In the genomic region with DNA sequence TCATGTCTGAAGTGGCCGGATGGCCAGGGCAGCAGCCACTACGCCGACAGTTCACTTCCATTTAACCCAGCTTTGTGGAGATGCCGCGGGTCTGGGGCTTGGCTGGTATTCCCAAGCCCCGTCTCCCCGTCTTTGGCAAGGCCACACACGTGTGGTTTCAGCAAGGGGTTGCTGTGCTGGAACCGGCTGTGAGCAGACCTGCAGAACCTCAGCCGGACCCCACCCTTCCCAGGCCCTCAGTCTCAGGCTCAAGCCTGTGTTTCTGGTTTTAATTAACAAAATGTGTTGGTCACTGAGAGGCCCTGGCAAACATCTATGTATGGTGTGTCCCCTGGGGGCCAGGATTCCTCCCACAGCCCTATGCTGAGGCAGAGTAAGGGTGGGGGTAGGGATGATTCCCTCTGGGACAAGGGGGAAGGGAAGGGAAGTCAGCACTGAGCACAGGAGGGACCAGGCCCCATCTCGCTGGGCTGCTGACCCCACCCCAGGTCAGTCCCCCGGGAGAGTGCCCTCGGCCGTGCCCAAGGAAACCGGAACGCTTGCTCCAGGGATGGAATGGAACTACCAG, we compare ENCODE assay signal across 12 cellular contexts. TPM values are rescaled to one million over a fixed set of nuclear protein-coding genes. Genes with fewer than 3 reads are reported as not detected.
DNase-seq lines count a peak whose midpoint lies in the region; ATAC-seq and TF ChIP-seq lines count a peak whose summit lies in the region.
"Had no signal": no experiment of that assay in that cellular context is flagged by ENCODE, and none has a peak within 500 bp of the region (broad histone marks: within the 10 kb centered on the region; RNA-seq: fewer than 3 reads in every experiment).

No MANE protein-coding gene starts in this region.

- H3K4me3 ChIP-seq in breast epithelium (peak overlapping the region in 2 of 3 donors; percentile 14 to 51), mammary epithelial cell (replicated peaks in 1 of 3; ENCODE audit: insufficient read depth in 1 of 3, low read depth in 2 of 3, low read length in 3 of 3) (no peak overlapping the region), neural progenitor cell (no peak overlapping the region)

- H3K27me3 Mint-ChIP-seq in neural progenitor cell (ENCODE audit: insufficient read depth, low read depth): peaks cover 2% of the 10 kb centered on the region

- no peak overlapping the region for H3K4me2 ChIP-seq in mammary epithelial cell (ENCODE audit: insufficient read depth, low read depth, low read length)
- peak overlapping the region; percentile 12 for H3K4me2 ChIP-seq in neural progenitor cell

- dilution Hi-C loops in mammary epithelial cell (cut with HindIII; ENCODE audit: low sequenced_read_pairs): no loop called here

- DNase-seq in breast epithelium (ENCODE audit: low spot score in 2 of 2) (no peak), mammary epithelial cell (no peak), fibroblast of peridontal ligament (ENCODE audit: extremely low read depth) (peak; percentile 77), neural progenitor cell (ENCODE audit: low spot score) (no peak), MV-4-11 (lab: John Stamatoyannopoulos, UW) (no peak), NCI-H2171 (lab: John Stamatoyannopoulos, UW) (no peak)
- no peak for DNase-seq in activated CD8-positive, alpha-beta memory T cell treated with anti-CD3 and anti-CD28 coated beads for 24 hours
- DNase-seq: activated CD8-positive, alpha-beta memory T cell treated with anti-CD3 and anti-CD28 coated beads, Interleukin-2, amount 50 U/mL, for 4 hours; NCI-H526 treated with DMSO at 0.1 percent for 48 hours; stimulated activated naive CD4-positive, alpha-beta T cell had no signal

- TF ChIP-seq CTCF in breast epithelium (IDR thresholded peaks at IDR 0.05) (no peak), mammary epithelial cell (conservative IDR thresholded peaks at IDR 0.05 in 1 of 2, IDR thresholded peaks at IDR 0.05 in 1 of 2; ENCODE audit: extremely low read depth in 1 of 2, insufficient read depth in 1 of 2, low read depth in 1 of 2, low read length in 2 of 2) (no peak), neural progenitor cell (IDR thresholded peaks at IDR 0.05) (no peak)

- intact Hi-C loops in breast epithelium (cut with DNase I; ENCODE audit: low total_unique reads): no loop called here
- intact Hi-C loops in mammary epithelial cell (cut with micrococcal nuclease): no loop called here

- peak overlapping the region; percentile 43 for H3K4me3 Mint-ChIP-seq in neural progenitor cell

- peak overlapping the region; percentile 36 to 82 for H3K27ac ChIP-seq in breast epithelium
- H3K27ac ChIP-seq in mammary epithelial cell (ENCODE audit: insufficient read depth, low read depth, low read length): no peak overlapping the region
- no peak overlapping the region for H3K27ac ChIP-seq in neural progenitor cell
- H3K27ac ChIP-seq: 22Rv1 had no signal

- no peak overlapping the region for H2AFZ ChIP-seq in mammary epithelial cell (ENCODE audit: low read depth, low read length)
- H2AFZ ChIP-seq in neural progenitor cell (replicated peaks): no peak overlapping the region

- H3K36me3 ChIP-seq in breast epithelium (no peaks in the 10 kb centered on the region), mammary epithelial cell (ENCODE audit: insufficient read depth, low read length) (no peaks in the 10 kb centered on the region), neural progenitor cell (no peaks in the 10 kb centered on the region)

- H3K4me1 ChIP-seq in breast epithelium: peaks cover 18 to 41% of the 10 kb centered on the region in 2 donors
- H3K4me1 ChIP-seq in mammary epithelial cell (ENCODE audit: insufficient read depth, low read length): peaks cover 29% of the 10 kb centered on the region
- peaks cover 33% of the 10 kb centered on the region for H3K4me1 ChIP-seq in neural progenitor cell

- peaks cover 1% of the 10 kb centered on the region for H3K36me3 Mint-ChIP-seq in neural progenitor cell

- no peak for TF ChIP-seq POLR2A in breast epithelium (IDR thresholded peaks at IDR 0.05)

- in situ Hi-C loops in mammary epithelial cell (cut with MboI; ENCODE audit: low sequenced_read_pairs in 2 of 2): no loop called here

- H3K79me2 ChIP-seq in mammary epithelial cell (ENCODE audit: insufficient read depth, low read length) (peaks cover 75% of the 10 kb centered on the region), neural progenitor cell (ENCODE audit: low read depth) (peaks cover 19% of the 10 kb centered on the region)

- H3F3A ChIP-seq in neural progenitor cell (ENCODE audit: low read depth): peaks cover 12% of the 10 kb centered on the region

- peaks cover 74% of the 10 kb centered on the region for H3K4me1 Mint-ChIP-seq in neural progenitor cell

- H3K27me3 ChIP-seq in breast epithelium: no peaks in the 10 kb centered on the region
- no peaks in the 10 kb centered on the region for H3K27me3 ChIP-seq in mammary epithelial cell (ENCODE audit: insufficient read depth, low read length)
- no peaks in the 10 kb centered on the region for H3K27me3 ChIP-seq in neural progenitor cell

- no peak for ATAC-seq in HG02763 (IDR thresholded peaks at IDR 0.05; ENCODE audit: unreplicated experiment)

- H4K20me1 ChIP-seq in mammary epithelial cell (ENCODE audit: insufficient read depth, low read length) (no peaks in the 10 kb centered on the region), neural progenitor cell (ENCODE audit: low read depth) (peaks cover 40% of the 10 kb centered on the region)

- no TSS peak for BruUV-seq in mammary epithelial cell (replicated peaks; lab: Mats Ljungman, UMichigan)

- H3K9me3 ChIP-seq in breast epithelium (no peaks in the 10 kb centered on the region), mammary epithelial cell (replicated peaks; ENCODE audit: insufficient read depth, low read length) (no peaks in the 10 kb centered on the region), neural progenitor cell (ENCODE audit: low read depth) (no peaks in the 10 kb centered on the region)

- 87% methylated on average over 15 of the region's 16 CpGs for WGBS in mammary epithelial cell (ENCODE audit: low coverage, missing lambda C conversion rate)

- H3K27ac Mint-ChIP-seq in neural progenitor cell: peak overlapping the region; percentile 80

- H3K9ac ChIP-seq in mammary epithelial cell (ENCODE audit: insufficient read depth, low read length) (no peak overlapping the region), neural progenitor cell (peak overlapping the region; percentile 15)

- no peaks in the 10 kb centered on the region for H3K9me3 Mint-ChIP-seq in neural progenitor cell

- CTCF ChIA-PET in mammary epithelial cell (lab: Charles Lee; ENCODE audit: low non-redundant PET): no interaction called here

RNA-seq across cellular contexts. Expression of a gene that starts 9.3 kb away (rescaled TPM):
- total RNA-seq in breast epithelium (10 to 100 TPM; 25.3 to 64.2 (median 27.8) TPM), mammary epithelial cell (10 to 100 TPM; 24.8 to 35.7 TPM), neural progenitor cell (ENCODE audit: low replicate concordance) (6.2 and 20.1 TPM in 2 replicates)
- 16.2 TPM for polyA plus RNA-seq in mammary epithelial cell
- 11.9 TPM for polyA minus RNA-seq in mammary epithelial cell

Comparison
In these comparisons a context has a peak if more than half of its experiments do, and no peak if none do; other contexts are left out.
1. H3K27ac ChIP-seq: peak in breast epithelium (2 of 2); none in mammary epithelial cell (single experiment) and neural progenitor cell (single experiment).
2. H3K4me3 ChIP-seq: peak in breast epithelium (2 of 3); none in mammary epithelial cell (0 of 3) and neural progenitor cell (single experiment).